14 cellular contexts compared by ENCODE assay signal in the genomic region with DNA sequence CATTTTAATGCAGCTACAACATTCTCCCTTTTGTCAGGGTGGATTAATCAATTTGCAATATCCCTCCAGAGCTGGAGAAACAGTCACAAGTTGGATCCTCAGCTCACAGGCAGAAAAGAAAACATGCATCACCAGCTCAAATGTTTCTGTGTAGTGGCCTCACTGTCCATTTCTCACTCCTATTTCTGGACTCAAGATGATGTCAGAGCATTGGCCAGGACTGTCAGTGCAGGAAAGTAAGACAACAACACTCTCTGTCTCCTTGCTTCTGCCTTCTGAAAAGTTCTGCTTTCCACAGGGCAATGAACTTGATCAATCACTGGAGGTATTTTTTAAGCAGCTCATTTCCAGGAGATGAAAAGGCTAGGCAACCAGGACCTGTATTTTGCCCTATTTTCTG. TPM values are rescaled to one million over a fixed set of nuclear protein-coding genes. Genes with fewer than 3 reads are reported as not detected.
DNase-seq lines count a peak whose midpoint lies in the region; ATAC-seq and TF ChIP-seq lines count a peak whose summit lies in the region.
"Had no signal": no experiment of that assay in that cellular context is flagged by ENCODE, and none has a peak within 500 bp of the region (broad histone marks: within the 10 kb centered on the region; RNA-seq: fewer than 3 reads in every experiment).

No MANE protein-coding gene starts in this region.

- peak overlapping the region; percentile 17 for H3K27ac ChIP-seq in muscle layer of colon (ENCODE audit: low read depth, low read length)
- H3K27ac ChIP-seq in testis, result peak overlapping the region; percentile 67 to 88
- H3K27ac ChIP-seq: C4-2B had no signal

- ATAC-seq in HG03108 (IDR thresholded peaks at IDR 0.05; ENCODE audit: unreplicated experiment) (no peak), GM21825 (IDR thresholded peaks at IDR 0.05; ENCODE audit: unreplicated experiment) (no peak)

- H3K27me3 ChIP-seq in muscle layer of colon (ENCODE audit: control insufficient read depth in 1 of 2, insufficient read depth in 2 of 2, low read length in 2 of 2) (no peaks in the 10 kb centered on the region), testis (no peaks in the 10 kb centered on the region)

- TF ChIP-seq POLR2A in testis (IDR thresholded peaks at IDR 0.05), result no peak

- H3K4me1 ChIP-seq in muscle layer of colon (ENCODE audit: insufficient read depth, low read length), result peaks cover 64% of the 10 kb centered on the region
- H3K4me1 ChIP-seq in testis, result peaks cover 42% of the 10 kb centered on the region

- intact Hi-C loops in testis (cut with DNase I; ENCODE audit: low total_unique reads), result no loop called here

- in situ Hi-C loops in SK-MEL-5 (cut with HindIII; ENCODE audit: low pct_unique_long_range_greater_than_20kb, low sequenced_read_pairs), result no loop called here

- H3K9ac ChIP-seq in muscle layer of colon (ENCODE audit: low read length), result peak overlapping the region; percentile 26

- no peaks in the 10 kb centered on the region for H3K9me3 ChIP-seq in muscle layer of colon (ENCODE audit: low read length)
- H3K9me3 ChIP-seq in testis, result no peaks in the 10 kb centered on the region

- DNase-seq in SK-MEL-5 (ENCODE audit: low read depth, low spot score) (peak; percentile 45), fibroblast of mammary gland (ENCODE audit: low read depth) (peak; percentile 94), testis (peak; percentile 75), NCI-H510A treated with DMSO at 0.1 percent for 48 hours (lab: John Stamatoyannopoulos, UW) (no peak)
- no peak for DNase-seq in activated naive CD4-positive, alpha-beta T cell (lab: John Stamatoyannopoulos, UW)
- DNase-seq: activated CD4-positive, alpha-beta T cell treated with anti-CD3 and anti-CD28 coated beads, Interleukin-2, amount 50 U/mL, for 48 hours; activated naive CD4-positive, alpha-beta T cell treated with anti-CD3 and anti-CD28 coated beads, Interleukin-2, amount 50 U/mL, for 16 hours; Kasumi-1; NCI-H2107; T-helper 2 cell had no signal

- TF ChIP-seq CTCF in fibroblast of mammary gland (conservative IDR thresholded peaks at IDR 0.05; ENCODE audit: control insufficient read depth, insufficient read depth, low read depth, low read length), result no peak
- TF ChIP-seq CTCF in testis (IDR thresholded peaks at IDR 0.05), result no peak

- peaks cover 1% of the 10 kb centered on the region for H3K36me3 ChIP-seq in muscle layer of colon (ENCODE audit: insufficient read depth, low read length)
- H3K36me3 ChIP-seq in testis (ENCODE audit: low read depth, missing control alignments), result no peaks in the 10 kb centered on the region

- H3K4me3 ChIP-seq in fibroblast of mammary gland (ENCODE audit: control insufficient read depth, low read depth, low read length) (no peak overlapping the region), muscle layer of colon (ENCODE audit: low read depth in 1 of 2, low read length in 2 of 2) (no peak overlapping the region), testis (no peak overlapping the region)

RNA-seq across cellular contexts. Expression of a gene that starts 8.2 kb away (rescaled TPM):
- 12.0 and 14.5 TPM in 2 replicates for total RNA-seq in SK-MEL-5 (2014; rRNA removed; shearing (Covaris generic))
- polyA plus RNA-seq in SK-MEL-5 (2015; cell fraction: cytosol; rRNA removed), result 19.3 and 25.4 TPM in 2 replicates
- 15.9 and 25.2 TPM in 2 replicates for polyA plus RNA-seq in SK-MEL-5 (2015; cell fraction: nucleus; rRNA removed)
- 10 to 100 TPM; 63.1 to 67.6 TPM for total RNA-seq in testis
- 44.7 TPM for polyA plus RNA-seq in testis (ENCODE audit: insufficient read depth, low read depth, low replicate concordance)

Comparison
In these comparisons a context has a peak if more than half of its experiments do, and no peak if none do; other contexts are left out.
1. DNase-seq: peak in SK-MEL-5 (single experiment), fibroblast of mammary gland (single experiment) and testis (single experiment); none in NCI-H510A treated with DMSO at 0.1 percent for 48 hours (single experiment) and activated naive CD4-positive, alpha-beta T cell (0 of 4).